ENCODE assay signal across 12 cellular contexts in the genomic region with DNA sequence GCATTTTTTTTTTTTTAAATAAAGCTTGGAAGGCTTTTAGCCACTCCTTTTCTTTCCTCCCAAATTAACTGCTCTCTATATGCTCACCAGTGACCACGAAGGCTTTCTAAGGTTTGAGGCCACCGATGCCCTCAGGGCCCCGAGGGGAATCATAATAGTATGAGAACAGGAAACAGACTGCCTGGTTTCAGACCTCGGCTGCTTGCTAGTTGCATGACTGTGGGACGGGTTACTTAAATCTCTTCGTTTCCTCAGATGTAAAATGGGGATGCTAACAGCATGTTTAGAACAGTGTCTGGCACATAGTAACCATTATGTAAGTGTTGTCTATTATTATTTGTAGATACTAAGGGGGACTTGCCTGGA. TPM values are rescaled to one million over a fixed set of nuclear protein-coding genes. Genes with fewer than 3 reads are reported as not detected.
A peak's percentile ranks its signal among the peaks of the same experiment; 100 is the strongest.
DNase-seq lines count a peak whose midpoint lies in the region; ATAC-seq and TF ChIP-seq lines count a peak whose summit lies in the region.
"Had no signal": no experiment of that assay in that cellular context is flagged by ENCODE, and none has a peak within 500 bp of the region (broad histone marks: within the 10 kb centered on the region; RNA-seq: fewer than 3 reads in every experiment).

No MANE protein-coding gene starts in this region.

- no peaks in the 10 kb centered on the region for H3K9me3 Mint-ChIP-seq in endodermal cell
- H3K9me3 Mint-ChIP-seq: activated T-cell treated with anti-CD3 and anti-CD28 coated beads, Interleukin-2, amount 50 U/mL, for 24 hours had no signal

- H3K27ac ChIP-seq in endodermal cell (ENCODE audit: low read depth, low read length) (peak overlapping the region; percentile 56), rectal smooth muscle tissue (ENCODE audit: low read depth, low read length) (peak overlapping the region; percentile 64)

- no peaks in the 10 kb centered on the region for H3K27me3 ChIP-seq in endodermal cell (ENCODE audit: control insufficient read depth, insufficient read depth, low read length, poor library complexity, severe bottlenecking)
- H3K27me3 ChIP-seq in rectal smooth muscle tissue (ENCODE audit: control insufficient read depth, insufficient read depth, low read length), result no peaks in the 10 kb centered on the region

- TF ChIP-seq CTCF in endodermal cell (conservative IDR thresholded peaks at IDR 0.05), result no peak

- H3K4me3 Mint-ChIP-seq in endodermal cell, result peak overlapping the region; percentile 52

- H3K4me1 ChIP-seq in endodermal cell (ENCODE audit: control insufficient read depth, insufficient read depth, low read length) (no peaks in the 10 kb centered on the region), rectal smooth muscle tissue (ENCODE audit: control insufficient read depth, insufficient read depth, low read length) (no peaks in the 10 kb centered on the region)

- peak; percentile 49 for ATAC-seq in GM21529 (IDR thresholded peaks at IDR 0.05; ENCODE audit: unreplicated experiment)

- 82% methylated on average over 6 of the region's 6 CpGs; no CpG with 5 or more reads in 1 of the 2 experiments for WGBS in endodermal cell (ENCODE audit: insufficient coverage in 1 of 2, insufficient read length in 1 of 2), 2 experiments

- peak overlapping the region; percentile 22 for H3K4me3 ChIP-seq in Jurkat, Clone E6-1 (ENCODE audit: low read length)
- H3K4me3 ChIP-seq in endodermal cell (ENCODE audit: low read length) (no peak overlapping the region), rectal smooth muscle tissue (ENCODE audit: low read length) (peak overlapping the region; percentile 13)

- H3K9me3 ChIP-seq in endodermal cell (ENCODE audit: control insufficient read depth, low read length), result no peaks in the 10 kb centered on the region

- H3K9ac ChIP-seq in endodermal cell (ENCODE audit: extremely low read depth, low read length, poor library complexity, severe bottlenecking), result no peak overlapping the region
- no peak overlapping the region for H3K9ac ChIP-seq in rectal smooth muscle tissue (ENCODE audit: low read length)

- H3K27me3 Mint-ChIP-seq in endodermal cell (ENCODE audit: insufficient read depth), result peaks cover 15% of the 10 kb centered on the region

- DNase-seq in Jurkat, Clone E6-1 (ENCODE audit: low read depth, low spot score), result no peak
- DNase-seq in endodermal cell, result no peak
- no peak for DNase-seq in DMS114 treated with DMSO at 0.1 percent for 48 hours (lab: John Stamatoyannopoulos, UW; ENCODE audit: unreplicated experiment)
- no peak for DNase-seq in iPS-NIHi7 (ENCODE audit: extremely low spot score)
- no peak for DNase-seq in head of caudate nucleus
- DNase-seq in activated gamma-delta T cell treated with Interleukin-2 at 50 U/mL for 16 hours, result no peak
- DNase-seq: activated T-cell treated with anti-CD3 and anti-CD28 coated beads, Interleukin-2, amount 50 U/mL, for 24 hours; DND-41; NCI-H2171 treated with DMSO at 0.1 percent for 48 hours; SW 1271 had no signal

- H3K36me3 ChIP-seq in endodermal cell (ENCODE audit: control insufficient read depth, insufficient read depth, low read length) (no peaks in the 10 kb centered on the region), rectal smooth muscle tissue (ENCODE audit: control insufficient read depth, insufficient read depth, low read length) (no peaks in the 10 kb centered on the region)

- intact Hi-C loops in head of caudate nucleus (cut with DNase I), result no loop called here

- no peaks in the 10 kb centered on the region for H3K36me3 Mint-ChIP-seq in endodermal cell (ENCODE audit: low read depth)

- no peak overlapping the region for H3K27ac Mint-ChIP-seq in endodermal cell
- H3K27ac Mint-ChIP-seq: activated T-cell treated with anti-CD3 and anti-CD28 coated beads, Interleukin-2, amount 50 U/mL, for 24 hours had no signal

- peaks cover 19% of the 10 kb centered on the region for H3K4me1 Mint-ChIP-seq in endodermal cell

RNA-seq across cellular contexts. Expression of a gene that starts 3.6 kb away (rescaled TPM):
- polyA plus RNA-seq in Jurkat, Clone E6-1 (2012; ENCODE audit: insufficient read depth, insufficient read length), result not detected
- 100 to 1,000 TPM; 168 to 247 TPM for total RNA-seq in endodermal cell
- 242 TPM for polyA plus RNA-seq in endodermal cell (2013, experiment 1 of 2)
- 251 TPM for polyA plus RNA-seq in endodermal cell (2013, experiment 2 of 2)
